Comparison of ENCODE assay signal across 8 cellular contexts in the genomic region with DNA sequence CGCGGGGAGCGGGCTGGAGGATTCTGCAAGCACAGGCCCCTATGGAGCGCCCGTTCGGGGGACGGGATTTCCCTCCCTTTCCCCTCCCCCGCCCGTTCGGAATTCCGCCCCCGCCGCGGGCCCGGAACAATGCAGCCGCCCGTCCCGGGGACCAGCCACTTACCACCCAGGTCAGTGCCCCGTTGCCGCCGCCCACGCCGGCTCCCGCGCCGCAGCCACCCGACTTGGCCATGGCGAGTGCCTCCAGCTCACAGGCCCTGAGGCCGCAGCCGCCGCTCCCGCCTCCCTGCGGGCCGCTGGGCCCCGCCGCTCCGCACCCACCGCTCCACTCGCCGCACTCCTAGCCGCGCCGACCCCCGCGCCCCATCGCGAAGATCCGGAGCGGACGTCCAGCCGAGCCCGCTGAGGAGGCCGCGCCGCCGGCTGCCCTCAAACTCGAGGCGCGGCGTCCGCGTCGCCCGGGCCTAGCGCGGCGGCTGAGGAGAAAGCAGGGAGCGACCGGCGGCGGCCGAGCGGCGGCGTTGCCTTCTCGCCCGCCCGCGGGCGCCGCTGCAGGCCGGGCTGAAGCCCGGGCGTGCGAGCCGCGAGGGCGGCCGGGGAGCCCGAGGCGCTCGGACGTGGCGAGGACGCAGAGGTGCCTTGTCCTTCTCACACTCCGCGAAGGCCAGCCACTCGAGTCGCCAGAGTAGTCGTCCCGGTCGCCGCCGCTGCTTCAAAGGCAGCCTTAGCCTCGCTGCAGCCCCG.
DNase-seq lines count a peak whose midpoint lies in the region; ATAC-seq and TF ChIP-seq lines count a peak whose summit lies in the region.

No MANE protein-coding gene starts in this region.

- peak; percentile 34 for ATAC-seq in GM18867 (IDR thresholded peaks at IDR 0.05; ENCODE audit: unreplicated experiment)
- ATAC-seq in HG03097 (IDR thresholded peaks at IDR 0.05; ENCODE audit: low FRiP score, unreplicated experiment), result peak; percentile 19

- peak; percentile 38 for DNase-seq in ACHN
- DNase-seq in T-helper 1 cell, result peak; percentile 27 to 66 (median 56)
- DNase-seq in amygdala (lab: John Stamatoyannopoulos, UW), result peak in 50 of 56 donors; percentile 19 to 80 (median 61)
- peak; percentile 48 for DNase-seq in hepatic stellate cell (ENCODE audit: low spot score)
- no peak for DNase-seq in retinal pigment epithelial cell (ENCODE audit: low read depth)
- DNase-seq in SIG-M5 treated with dmso at 0.1 percent for 504 hours (lab: John Stamatoyannopoulos, UW; ENCODE audit: unreplicated experiment), result no peak

- H3K4me3 ChIP-seq in retinal pigment epithelial cell (ENCODE audit: low read length), result peak overlapping the region; percentile 87

- in situ Hi-C loops in ACHN (cut with HindIII; ENCODE audit: low pct_ligation_motif_present, low pct_unique_long_range_greater_than_20kb, low sequenced_read_pairs), result no loop called here

- TF ChIP-seq CTCF in retinal pigment epithelial cell (conservative IDR thresholded peaks at IDR 0.05; ENCODE audit: low read depth, low read length), result no peak

Comparison
In these comparisons a context has a peak if more than half of its experiments do, and no peak if none do; other contexts are left out.
1. DNase-seq: peak in ACHN (single experiment), T-helper 1 cell (5 of 5), amygdala (50 of 56) and hepatic stellate cell (single experiment); none in retinal pigment epithelial cell (single experiment) and SIG-M5 treated with dmso at 0.1 percent for 504 hours (single experiment).